ENCODE assay signal across 8 cellular contexts in genomic region chr2:241356871-241357260, GRCh38. TPM values are rescaled to one million over a fixed set of nuclear protein-coding genes. Genes with fewer than 3 reads are reported as not detected.
A peak's percentile ranks its signal among the peaks of the same experiment; 100 is the strongest.
DNase-seq lines count a peak whose midpoint lies in the region; ATAC-seq and TF ChIP-seq lines count a peak whose summit lies in the region.

No MANE protein-coding gene starts in this region.

- no peak overlapping the region for H3K27ac ChIP-seq in CD4-positive, alpha-beta T cell (ENCODE audit: low read depth, low read length)
- H3K27ac ChIP-seq in dorsolateral prefrontal cortex = peak overlapping the region in 49 of 59 donors; percentile 29 to 90 (median 81)
- H3K27ac ChIP-seq in neural cell (ENCODE audit: low read length) = no peak overlapping the region

- H3K79me2 ChIP-seq in Loucy (ENCODE audit: insufficient read depth, low read length) (peaks cover 20% of the 10 kb centered on the region), neural cell (replicated peaks; ENCODE audit: insufficient read depth, low read length) (peaks cover 34% of the 10 kb centered on the region)

- H3K27ac Mint-ChIP-seq in CD4-positive, alpha-beta T cell = peak overlapping the region; percentile 36

- H3K4me1 Mint-ChIP-seq in CD4-positive, alpha-beta T cell (ENCODE audit: low read depth) = peaks cover 28% of the 10 kb centered on the region

- peak overlapping the region; percentile 94 for H3K4me3 ChIP-seq in Loucy (ENCODE audit: low read length, poor library complexity, severe bottlenecking)
- H3K4me3 ChIP-seq in dorsolateral prefrontal cortex = peak overlapping the region; percentile 71 to 99 (median 91)
- peak overlapping the region; percentile 87 for H3K4me3 ChIP-seq in neural cell (ENCODE audit: low read length)

- TF ChIP-seq RAD21 in neural cell (conservative IDR thresholded peaks at IDR 0.05) = no peak

- POLR2A ChIA-PET in CD4-positive, alpha-beta T cell (lab: Charles Lee) = no interaction called here

- H3F3A ChIP-seq in Loucy (ENCODE audit: low read depth) (peaks cover 8% of the 10 kb centered on the region; the same call in 1 of the 2 replicates), neural cell (ENCODE audit: insufficient read depth, low read length, poor library complexity, severe bottlenecking) (no peaks in the 10 kb centered on the region)

- intact Hi-C loops in CD4-positive, alpha-beta T cell (cut with DNase I, micrococcal nuclease) = loop anchor here (2.0 to 5.0 kb wide), 11 partner anchors 42 to 790 kb away; partner anchors contain the start of genes D2HGDH (in 1 of the 2), DTYMK (in 1 of the 2), HDLBP (in 1 of the 2) and ING5 (in 1 of the 2)
- intact Hi-C loops in dorsolateral prefrontal cortex (cut with DNase I) = loop anchor here (1.0 to 10.0 kb wide), 4 partner anchors 40 to 150 kb away; partner anchors contain the start of genes HDLBP (in 2 of the 2), SEPTIN2 (in 2 of the 2) and STK25 (in 1 of the 2)

- peaks cover 24% of the 10 kb centered on the region for H3K4me1 ChIP-seq in Loucy (ENCODE audit: insufficient read depth, low read length, poor library complexity, severe bottlenecking)

- H3K4me3 Mint-ChIP-seq in CD4-positive, alpha-beta T cell = peak overlapping the region; percentile 66

- no peaks in the 10 kb centered on the region for H3K27me3 ChIP-seq in CD4-positive, alpha-beta T cell (ENCODE audit: control insufficient read depth, insufficient read depth, low read length)
- H3K27me3 ChIP-seq in Loucy (ENCODE audit: insufficient read depth, low read length, poor library complexity, severe bottlenecking) (no peaks in the 10 kb centered on the region), dorsolateral prefrontal cortex (no peaks in the 10 kb centered on the region), neural cell (ENCODE audit: insufficient read depth, low read depth, low read length) (no peaks in the 10 kb centered on the region)

- H3K9me2 ChIP-seq in Loucy (replicated peaks; ENCODE audit: low read depth, low read length) = no peaks in the 10 kb centered on the region
- no peaks in the 10 kb centered on the region for H3K9me2 ChIP-seq in neural cell (ENCODE audit: insufficient read depth, low read length)

- peaks cover 32% of the 10 kb centered on the region; the same call in 1 of the 2 replicates for H3K36me3 ChIP-seq in Loucy (ENCODE audit: insufficient read depth, low read length)
- H3K36me3 ChIP-seq in neural cell (ENCODE audit: insufficient read depth, low read length) = peaks cover 5% of the 10 kb centered on the region

- H3K27me3 Mint-ChIP-seq in CD4-positive, alpha-beta T cell = no peaks in the 10 kb centered on the region

- no peak for TF ChIP-seq CTCF in CD4-positive, alpha-beta T cell (IDR thresholded peaks at IDR 0.05)
- TF ChIP-seq CTCF in Loucy (conservative IDR thresholded peaks at IDR 0.05; ENCODE audit: low read length) (no peak), dorsolateral prefrontal cortex (IDR thresholded peaks at IDR 0.05 in 54 of 56, conservative IDR thresholded peaks at IDR 0.05 in 2 of 56; ENCODE audit: low read depth in 1 of 56, partially characterized antibody in 56 of 56) (no peak), neural cell (IDR thresholded peaks at IDR 0.05; ENCODE audit: poor library complexity, severe bottlenecking) (no peak)

- no peaks in the 10 kb centered on the region for H3K9me3 Mint-ChIP-seq in CD4-positive, alpha-beta T cell

- TF ChIP-seq EP300 in neural cell (conservative IDR thresholded peaks at IDR 0.05; ENCODE audit: poor library complexity, severe bottlenecking) = no peak

- H4K20me1 ChIP-seq in Loucy (ENCODE audit: insufficient read depth, low read length, poor library complexity, severe bottlenecking) (peaks cover 16% of the 10 kb centered on the region), neural cell (ENCODE audit: insufficient read depth) (no peaks in the 10 kb centered on the region)

- ATAC-seq in CD4-positive, alpha-beta T cell (ENCODE audit: poor library complexity) = no peak
- ATAC-seq in GM21825 (IDR thresholded peaks at IDR 0.05; ENCODE audit: unreplicated experiment) (no peak), HG02763 (IDR thresholded peaks at IDR 0.05; ENCODE audit: unreplicated experiment) (no peak)

- no peak overlapping the region for H2AFZ ChIP-seq in Loucy (ENCODE audit: low read length)
- H2AFZ ChIP-seq in neural cell (ENCODE audit: low read depth, low read length) = no peak overlapping the region

- peak overlapping the region; percentile 98 for H3K4me2 ChIP-seq in Loucy (ENCODE audit: low read depth, low read length, poor library complexity, severe bottlenecking)
- H3K4me2 ChIP-seq in neural cell (ENCODE audit: low read length) = peak overlapping the region; percentile 60

- CTCF ChIA-PET in CD4-positive, alpha-beta T cell (lab: Charles Lee) = no interaction called here

- no peak for DNase-seq in CD4-positive, alpha-beta T cell
- no peak for DNase-seq in dorsolateral prefrontal cortex
- no peak for DNase-seq in activated gamma-delta T cell (lab: John Stamatoyannopoulos, UW)
- DNase-seq in midbrain (lab: John Stamatoyannopoulos, UW) = no peak

- H3K9ac ChIP-seq in Loucy (ENCODE audit: low read depth, low read length, poor library complexity, severe bottlenecking) (peak overlapping the region; percentile 82), neural cell (ENCODE audit: low read length) (peak overlapping the region; percentile 64)

- H3K36me3 Mint-ChIP-seq in CD4-positive, alpha-beta T cell (ENCODE audit: low read depth) = peaks cover 29% of the 10 kb centered on the region

- no peaks in the 10 kb centered on the region for H3K9me3 ChIP-seq in CD4-positive, alpha-beta T cell (ENCODE audit: control insufficient read depth, low read length)
- H3K9me3 ChIP-seq in Loucy (ENCODE audit: insufficient read depth, low read depth, low read length) (no peaks in the 10 kb centered on the region), neural cell (ENCODE audit: low read length) (no peaks in the 10 kb centered on the region)

TF ChIP-seq in neural cell, 6 proteins besides CTCF, POLR2A, EP300 and RAD21:
- TF ChIP-seq EZH2 (IDR thresholded peaks at IDR 0.05; ENCODE audit: borderline replicate concordance, insufficient read depth, low read length, poor library complexity, severe bottlenecking) (no peak), SMC3 (conservative IDR thresholded peaks at IDR 0.05; ENCODE audit: poor library complexity) (no peak), TAF1 (IDR thresholded peaks at IDR 0.05; ENCODE audit: low read depth) (no peak), MXI1 (conservative IDR thresholded peaks at IDR 0.05; ENCODE audit: poor library complexity, severe bottlenecking) (no peak), POLR2AphosphoS5 (IDR thresholded peaks at IDR 0.05) (no peak), REST (IDR thresholded peaks at IDR 0.05; ENCODE audit: borderline replicate concordance) (no peak)

RNA-seq across cellular contexts. Expression of gene FARP2, which starts 0.8 kb away (rescaled TPM):
- 10 to 100 TPM; 17.2 to 18.3 TPM for total RNA-seq in CD4-positive, alpha-beta T cell
- 100 to 1,000 TPM in 1 of 120 experiments, 10 to 100 TPM in 119; 39.8 to 107 (median 67.7) TPM for total RNA-seq in dorsolateral prefrontal cortex
- 13.1 and 13.3 TPM in 2 replicates for polyA plus RNA-seq in neural cell
- polyA minus RNA-seq in neural cell = 31.2 and 37.5 TPM in 2 replicates

RNA-seq across cellular contexts. Expression of gene SEPTIN2, which starts 41.1 kb away (rescaled TPM):
- 100 to 1,000 TPM; 189 to 196 TPM for total RNA-seq in CD4-positive, alpha-beta T cell
- total RNA-seq in dorsolateral prefrontal cortex = 100 to 1,000 TPM; 149 to 396 (median 221) TPM
- polyA plus RNA-seq in neural cell = 454 and 467 TPM in 2 replicates
- polyA minus RNA-seq in neural cell = 310 and 355 TPM in 2 replicates

RNA-seq across cellular contexts. Expression of gene HDLBP, which starts 41.4 kb away (rescaled TPM):
- 10 to 100 TPM; 82.0 to 97.9 TPM for total RNA-seq in CD4-positive, alpha-beta T cell
- 100 to 1,000 TPM; 216 to 367 (median 256) TPM for total RNA-seq in dorsolateral prefrontal cortex
- polyA plus RNA-seq in neural cell = 61.9 and 87.0 TPM in 2 replicates
- 206 and 212 TPM in 2 replicates for polyA minus RNA-seq in neural cell

Comparison
In these comparisons a context has a peak if more than half of its experiments do, and no peak if none do; other contexts are left out.
1. H3K27ac ChIP-seq: peak in dorsolateral prefrontal cortex (49 of 59); none in CD4-positive, alpha-beta T cell (single experiment) and neural cell (single experiment).
2. Peak in every context shown above with its lines, with median percentiles within 50 percentile points of each other: H3K4me3 ChIP-seq.